Comparison of ENCODE assay signal across 8 cellular contexts in the genomic region with DNA sequence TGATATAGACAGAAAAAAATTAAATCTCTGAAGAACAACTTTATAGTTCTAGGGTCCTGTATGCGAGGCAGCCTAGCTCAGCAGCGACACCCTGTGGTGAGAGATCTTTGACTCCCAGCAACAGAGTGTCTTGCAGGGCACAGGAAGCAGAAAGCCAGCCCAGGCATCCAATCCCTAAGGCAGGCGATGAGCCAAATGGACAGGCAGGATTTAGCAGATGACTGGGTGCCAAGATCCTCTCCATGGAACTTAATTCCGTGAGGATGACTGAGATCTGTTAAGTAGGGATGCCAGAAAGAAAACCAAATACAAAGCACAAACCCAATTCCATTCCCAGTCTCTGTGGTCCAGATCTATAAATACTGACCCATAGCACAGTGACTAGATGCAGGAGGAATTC. TPM values are rescaled to one million over a fixed set of nuclear protein-coding genes. Genes with fewer than 3 reads are reported as not detected.
DNase-seq lines count a peak whose midpoint lies in the region; ATAC-seq and TF ChIP-seq lines count a peak whose summit lies in the region.

No MANE protein-coding gene starts in this region.

- no peak for TF ChIP-seq POLR2A in testis (IDR thresholded peaks at IDR 0.05)

- no peak overlapping the region for H3K27ac Mint-ChIP-seq in activated T-helper 2 cell treated with anti-CD3 and anti-CD28 coated beads, Interferon-gamma antibody, Interleukin-2, Interleukin-4, amounts not matched to agents 10 μg/mL and 5 μg/mL and 100 μg/mL, durations not matched to agents 14 hours and 24 hours and 36 hours

- no peak overlapping the region for H3K4me3 Mint-ChIP-seq in activated T-helper 2 cell treated with anti-CD3 and anti-CD28 coated beads, Interferon-gamma antibody, Interleukin-2, Interleukin-4, amounts not matched to agents 10 μg/mL and 5 μg/mL and 100 μg/mL, durations not matched to agents 14 hours and 24 hours and 36 hours (ENCODE audit: low read depth)

- no peaks in the 10 kb centered on the region for H3K9me3 Mint-ChIP-seq in activated T-helper 2 cell treated with anti-CD3 and anti-CD28 coated beads, Interferon-gamma antibody, Interleukin-2, Interleukin-4, amounts not matched to agents 10 μg/mL and 5 μg/mL and 100 μg/mL, durations not matched to agents 14 hours and 24 hours and 36 hours

- no peaks in the 10 kb centered on the region for H3K36me3 Mint-ChIP-seq in activated T-helper 2 cell treated with anti-CD3 and anti-CD28 coated beads, Interferon-gamma antibody, Interleukin-2, Interleukin-4, amounts not matched to agents 10 μg/mL and 5 μg/mL and 100 μg/mL, durations not matched to agents 14 hours and 24 hours and 36 hours (ENCODE audit: low read depth)

- H3K4me3 ChIP-seq in LNCaP clone FGC (ENCODE audit: low read depth, low read length) (no peak overlapping the region; the same call in 1 of the 2 replicates), foreskin fibroblast (ENCODE audit: low read depth in 1 of 2, low read length in 2 of 2) (no peak overlapping the region), testis (no peak overlapping the region)

- H3K4me1 ChIP-seq in testis = no peaks in the 10 kb centered on the region

- intact Hi-C loops in activated T-helper 2 cell treated with anti-CD3 and anti-CD28 coated beads, Interferon-gamma antibody, Interleukin-2, Interleukin-4, amounts not matched to agents 10 μg/mL and 5 μg/mL and 100 μg/mL, durations not matched to agents 14 hours and 24 hours and 36 hours (cut with micrococcal nuclease) = loop anchor here (5.0 kb wide), 2 partner anchors 175 to 295 kb away; no protein-coding TSS in a partner anchor
- intact Hi-C loops in testis (cut with DNase I; ENCODE audit: low total_unique reads) = no loop called here

- no peak overlapping the region for H3K27ac ChIP-seq in testis

- 23% methylated on average over 4 of the region's 4 CpGs for WGBS in testis, 2 donors

- DNase-seq in EH (ENCODE audit: low read depth) = peak; percentile 98
- peak; percentile 95 for DNase-seq in LNCaP clone FGC (ENCODE audit: low read depth)
- DNase-seq in SHP77 (lab: John Stamatoyannopoulos, UW) = peak; percentile 65
- DNase-seq in activated T-helper 2 cell treated with anti-CD3 and anti-CD28 coated beads, Interferon-gamma antibody, Interleukin-2, Interleukin-4, amounts not matched to agents 10 μg/mL and 5 μg/mL and 100 μg/mL, durations not matched to agents 14 hours and 24 hours and 36 hours (ENCODE audit: low spot score) = peak; percentile 50
- peak; percentile 90 to 96 for DNase-seq in foreskin fibroblast
- peak; percentile 83 for DNase-seq in omental fat pad (ENCODE audit: low spot score)
- DNase-seq in testis = peak; percentile 88

- no peaks in the 10 kb centered on the region for H3K27me3 Mint-ChIP-seq in activated T-helper 2 cell treated with anti-CD3 and anti-CD28 coated beads, Interferon-gamma antibody, Interleukin-2, Interleukin-4, amounts not matched to agents 10 μg/mL and 5 μg/mL and 100 μg/mL, durations not matched to agents 14 hours and 24 hours and 36 hours (ENCODE audit: low read depth)

- H3K4me1 Mint-ChIP-seq in activated T-helper 2 cell treated with anti-CD3 and anti-CD28 coated beads, Interferon-gamma antibody, Interleukin-2, Interleukin-4, amounts not matched to agents 10 μg/mL and 5 μg/mL and 100 μg/mL, durations not matched to agents 14 hours and 24 hours and 36 hours (ENCODE audit: low read depth) = peaks cover 2% of the 10 kb centered on the region

- no peaks in the 10 kb centered on the region for H3K27me3 ChIP-seq in testis

- no peaks in the 10 kb centered on the region for H3K9me3 ChIP-seq in testis

- no peaks in the 10 kb centered on the region for H3K36me3 ChIP-seq in testis (ENCODE audit: low read depth, missing control alignments)

- peak; percentile 90 for TF ChIP-seq CTCF in LNCaP clone FGC (IDR thresholded peaks at IDR 0.05; ENCODE audit: control insufficient read depth, extremely low read depth, insufficient read depth)
- peak; percentile 89 for TF ChIP-seq CTCF in foreskin fibroblast (IDR thresholded peaks at IDR 0.05; ENCODE audit: low read depth, low read length)
- TF ChIP-seq CTCF in omental fat pad (IDR thresholded peaks at IDR 0.05) = peak in 1 of 3 donors; percentile 6
- peak; percentile 66 to 82 (median 66) for TF ChIP-seq CTCF in testis (IDR thresholded peaks at IDR 0.05)

- ATAC-seq in omental fat pad (ENCODE audit: low FRiP score) (peak; percentile 70), GM19395 (IDR thresholded peaks at IDR 0.05; ENCODE audit: unreplicated experiment) (no peak)

RNA-seq across cellular contexts. Expression of a gene that starts 38.8 kb away (rescaled TPM):
- total RNA-seq in activated T-helper 2 cell treated with anti-CD3 and anti-CD28 coated beads, Interferon-gamma antibody, Interleukin-2, Interleukin-4, amounts not matched to agents 10 μg/mL and 5 μg/mL and 100 μg/mL, durations not matched to agents 14 hours and 24 hours and 36 hours = 17.2 and 18.7 TPM in 2 replicates
- total RNA-seq in omental fat pad (10 to 100 TPM; 14.3 to 19.3 (median 17.6) TPM), testis (10 to 100 TPM; 30.1 to 38.1 TPM)
- 19.5 TPM for polyA plus RNA-seq in testis (ENCODE audit: insufficient read depth, low read depth, low replicate concordance)
